In genomic region chr9:36034234-36034633, GRCh38 we compare ENCODE assay signal across 37 cellular contexts.
"Had no signal": no experiment of that assay in that cellular context is flagged by ENCODE, and none has a peak within 500 bp of the region (broad histone marks: within the 10 kb centered on the region; RNA-seq: fewer than 3 reads in every experiment).

No MANE protein-coding gene starts in this region.

- H3K27me3 ChIP-seq: adrenal gland had no signal

- H3K27me3 Mint-ChIP-seq: activated CD8-positive, alpha-beta T cell treated with anti-CD3 and anti-CD28 coated beads for 36 hours; activated naive CD8-positive, alpha-beta T cell treated with anti-CD3 and anti-CD28 coated beads for 36 hours had no signal

- H3K27ac ChIP-seq: adrenal gland, cardiac muscle cell, VCaP had no signal

- ATAC-seq: activated CD8-positive, alpha-beta T cell treated with anti-CD3 and anti-CD28 coated beads for 36 hours; activated naive CD4-positive, alpha-beta T cell treated with anti-CD3 and anti-CD28 coated beads, Interleukin-2, amount 50 U/mL, for 72 hours; activated T-cell treated with anti-CD3 and anti-CD28 coated beads, Interleukin-2, amount 50 U/mL, for 4 hours; activated T-cell treated with anti-CD3 and anti-CD28 coated beads, Interleukin-2, amount 50 U/mL, for 72 hours; activated T-helper 17 cell treated with anti-CD3 and anti-CD28 coated beads, Interleukin-2, amount 50 U/mL, for 72 hours had no signal

- DNase-seq: activated B cell treated with CpG ODN at 0.5 μM for 24 hours; activated CD4-positive, alpha-beta memory T cell treated with anti-CD3 and anti-CD28 coated beads for 36 hours; activated CD4-positive, alpha-beta T cell treated with anti-CD3 and anti-CD28 coated beads for 4 hours; activated CD4-positive, alpha-beta T cell treated with anti-CD3 and anti-CD28 coated beads, Interleukin-2, amount 10 ng/mL, durations not matched to agents 24 days and 14 days; activated CD4-positive, alpha-beta T cell treated with anti-CD3 and anti-CD28 coated beads, Interleukin-2, amount 50 U/mL, for 1 hour; activated CD4-positive, alpha-beta T cell treated with anti-CD3 and anti-CD28 coated beads, Interleukin-2, amount 50 U/mL, for 4 hours; activated CD4-positive, CD25-positive, alpha-beta regulatory T cell treated with anti-CD3 and anti-CD28 coated beads, Interleukin-2, amount 50 U/mL, for 72 hours; activated CD8-positive, alpha-beta memory T cell treated with anti-CD3 and anti-CD28 coated beads, Interleukin-2, amount 50 U/mL, for 4 hours; activated CD8-positive, alpha-beta T cell treated with anti-CD3 and anti-CD28 coated beads for 36 hours; activated effector memory CD4-positive, alpha-beta T cell treated with anti-CD3 and anti-CD28 coated beads, Interleukin-2, amount 50 U/mL, for 16 hours; activated gamma-delta T cell treated with Interleukin-2 at 50 U/mL for 16 hours; activated naive CD4-positive, alpha-beta T cell; activated naive CD4-positive, alpha-beta T cell treated with anti-CD3 and anti-CD28 coated beads for 36 hours; activated naive CD4-positive, alpha-beta T cell treated with anti-CD3 and anti-CD28 coated beads, Interleukin-2, amount 50 U/mL, for 16 hours; activated naive CD8-positive, alpha-beta T cell treated with anti-CD3 and anti-CD28 coated beads for 36 hours; activated T-cell treated with anti-CD3 and anti-CD28 coated beads for 4 hours; activated T-cell treated with anti-CD3 and anti-CD28 coated beads, Interleukin-2, amount 50 U/mL, for 1 hour; activated T-cell treated with anti-CD3 and anti-CD28 coated beads, Interleukin-2, amount 50 U/mL, for 4 hours; activated T-cell treated with anti-CD3 and anti-CD28 coated beads, Interleukin-2, amount 50 U/mL, for 72 hours; adrenal gland; amniotic stem cell; aorta; caudate nucleus; cerebellar nuclear complex; T-helper 2 cell; T-helper 9 cell had no signal

- H3K4me3 ChIP-seq: adrenal gland, cardiac muscle cell had no signal

- H3K27ac Mint-ChIP-seq: activated B cell treated with CpG ODN at 0.5 μM for 24 hours; activated CD4-positive, alpha-beta memory T cell treated with anti-CD3 and anti-CD28 coated beads for 36 hours; activated CD4-positive, alpha-beta T cell treated with anti-CD3 and anti-CD28 coated beads, Interleukin-2, amount 10 ng/mL, durations not matched to agents 24 days and 14 days; activated CD8-positive, alpha-beta T cell treated with anti-CD3 and anti-CD28 coated beads for 36 hours; activated naive CD4-positive, alpha-beta T cell treated with anti-CD3 and anti-CD28 coated beads for 36 hours; activated naive CD4-positive, alpha-beta T cell treated with anti-CD3 and anti-CD28 coated beads, Interleukin-2, amount 50 U/mL, for 72 hours; activated naive CD8-positive, alpha-beta T cell treated with anti-CD3 and anti-CD28 coated beads for 36 hours; activated T-cell treated with anti-CD3 and anti-CD28 coated beads, Interleukin-2, amount 50 U/mL, for 72 hours; activated T-helper 1 cell treated with anti-CD3 and anti-CD28 coated beads, Interleukin-12 subunit alpha, Interleukin-12 subunit beta, Interleukin-2, Interleukin-4 antibody, amounts not matched to agents 30 ng/mL and 10 ng/mL and 1 ng/mL, durations not matched to agents 14 hours and 24 hours and 36 hours; activated T-helper 17 cell treated with anti-CD3 and anti-CD28 coated beads, Interleukin-2, amount 50 U/mL, for 72 hours; brain; T-helper 1 cell treated with Interleukin-12 subunit alpha and Interleukin-12 subunit beta and Interleukin-4 antibody, amounts not matched to agents 30 μg/mL and 1 μg/mL, for 36 hours; T-helper 2 cell treated with Interferon-gamma antibody and Interleukin-4, amounts not matched to agents 5 μg/mL and 100 μg/mL, for 36 hours had no signal

- H3K36me3 ChIP-seq: adrenal gland, cardiac muscle cell had no signal

- H3K9me3 ChIP-seq: adrenal gland had no signal

- H3K9me3 Mint-ChIP-seq: activated B cell treated with CpG ODN at 0.5 μM for 24 hours; activated CD4-positive, alpha-beta memory T cell treated with anti-CD3 and anti-CD28 coated beads for 36 hours; activated CD4-positive, alpha-beta T cell treated with anti-CD3 and anti-CD28 coated beads, Interleukin-2, amount 10 ng/mL, durations not matched to agents 24 days and 14 days; activated CD8-positive, alpha-beta T cell treated with anti-CD3 and anti-CD28 coated beads for 36 hours; activated naive CD4-positive, alpha-beta T cell treated with anti-CD3 and anti-CD28 coated beads for 36 hours; activated naive CD4-positive, alpha-beta T cell treated with anti-CD3 and anti-CD28 coated beads, Interleukin-2, amount 50 U/mL, for 72 hours; activated naive CD8-positive, alpha-beta T cell treated with anti-CD3 and anti-CD28 coated beads for 36 hours; activated T-cell treated with anti-CD3 and anti-CD28 coated beads, Interleukin-2, amount 50 U/mL, for 4 hours; activated T-cell treated with anti-CD3 and anti-CD28 coated beads, Interleukin-2, amount 50 U/mL, for 72 hours; activated T-helper 1 cell treated with anti-CD3 and anti-CD28 coated beads, Interleukin-12 subunit alpha, Interleukin-12 subunit beta, Interleukin-2, Interleukin-4 antibody, amounts not matched to agents 30 ng/mL and 10 ng/mL and 1 ng/mL, durations not matched to agents 14 hours and 24 hours and 36 hours; activated T-helper 17 cell treated with anti-CD3 and anti-CD28 coated beads, Interleukin-2, amount 50 U/mL, for 72 hours; brain; central memory CD8-positive, alpha-beta T cell; T-helper 1 cell treated with Interleukin-12 subunit alpha and Interleukin-12 subunit beta and Interleukin-4 antibody, amounts not matched to agents 30 μg/mL and 1 μg/mL, for 36 hours; T-helper 2 cell treated with Interferon-gamma antibody and Interleukin-4, amounts not matched to agents 5 μg/mL and 100 μg/mL, for 36 hours had no signal

- FAIRE-seq: bronchial epithelial cell, TTC549 had no signal

- H3K36me3 Mint-ChIP-seq: activated CD4-positive, alpha-beta memory T cell treated with anti-CD3 and anti-CD28 coated beads for 36 hours; activated naive CD8-positive, alpha-beta T cell treated with anti-CD3 and anti-CD28 coated beads for 36 hours; brain had no signal

- H3K4me3 Mint-ChIP-seq: activated B cell treated with CpG ODN at 0.5 μM for 24 hours; activated CD4-positive, alpha-beta memory T cell treated with anti-CD3 and anti-CD28 coated beads for 36 hours; activated CD4-positive, alpha-beta T cell treated with anti-CD3 and anti-CD28 coated beads, Interleukin-2, amount 10 ng/mL, durations not matched to agents 24 days and 14 days; activated CD8-positive, alpha-beta T cell treated with anti-CD3 and anti-CD28 coated beads for 36 hours; activated naive CD4-positive, alpha-beta T cell treated with anti-CD3 and anti-CD28 coated beads for 36 hours; activated naive CD8-positive, alpha-beta T cell treated with anti-CD3 and anti-CD28 coated beads for 36 hours; activated T-cell treated with anti-CD3 and anti-CD28 coated beads, Interleukin-2, amount 50 U/mL, for 4 hours; activated T-cell treated with anti-CD3 and anti-CD28 coated beads, Interleukin-2, amount 50 U/mL, for 72 hours; activated T-helper 1 cell treated with anti-CD3 and anti-CD28 coated beads, Interleukin-12 subunit alpha, Interleukin-12 subunit beta, Interleukin-2, Interleukin-4 antibody, amounts not matched to agents 30 ng/mL and 10 ng/mL and 1 ng/mL, durations not matched to agents 14 hours and 24 hours and 36 hours; activated T-helper 17 cell treated with anti-CD3 and anti-CD28 coated beads, Interleukin-2, amount 50 U/mL, for 72 hours; central memory CD8-positive, alpha-beta T cell; T-helper 1 cell treated with Interleukin-12 subunit alpha and Interleukin-12 subunit beta and Interleukin-4 antibody, amounts not matched to agents 30 μg/mL and 1 μg/mL, for 36 hours; T-helper 2 cell treated with Interferon-gamma antibody and Interleukin-4, amounts not matched to agents 5 μg/mL and 100 μg/mL, for 36 hours had no signal
